ENCODE assay signal across 12 cellular contexts in genomic region chr12:2335517-2335916, GRCh38.
A peak's percentile ranks its signal among the peaks of the same experiment; 100 is the strongest.
DNase-seq lines count a peak whose midpoint lies in the region; ATAC-seq and TF ChIP-seq lines count a peak whose summit lies in the region.
"Had no signal": no experiment of that assay in that cellular context is flagged by ENCODE, and none has a peak within 500 bp of the region (broad histone marks: within the 10 kb centered on the region; RNA-seq: fewer than 3 reads in every experiment).

No MANE protein-coding gene starts in this region.

- no peak overlapping the region; a peak in 1 of 22 replicates for H3K27ac ChIP-seq in BLaER1 treated with 17β-estradiol and CSF1 and Interleukin-3, amounts not matched to agents 10 nM and 100 nM
- H3K27ac ChIP-seq in RWPE2 (ENCODE audit: poor library complexity, severe bottlenecking), result peak overlapping the region; percentile 69
- peak overlapping the region; percentile 97 for H3K27ac ChIP-seq in psoas muscle
- no peak overlapping the region for H3K27ac ChIP-seq in naive thymus-derived CD4-positive, alpha-beta T cell (ENCODE audit: low read depth, low read length)
- H3K27ac ChIP-seq: brain microvascular endothelial cell, right lobe of liver had no signal

- H3K4me3 ChIP-seq in BLaER1 treated with 17β-estradiol and CSF1 and Interleukin-3, amounts not matched to agents 10 nM and 100 nM, result no peak overlapping the region
- H3K4me3 ChIP-seq in RWPE2 (ENCODE audit: severe bottlenecking) (no peak overlapping the region), foreskin fibroblast (ENCODE audit: low read depth in 1 of 2, low read length in 2 of 2) (no peak overlapping the region), psoas muscle (no peak overlapping the region)
- no peak overlapping the region for H3K4me3 ChIP-seq in naive thymus-derived CD4-positive, alpha-beta T cell (ENCODE audit: low read length)
- H3K4me3 ChIP-seq: right lobe of liver had no signal

- H3K4me1 Mint-ChIP-seq in naive thymus-derived CD4-positive, alpha-beta T cell, result peaks cover 0 to 3% (median 0%) of the 10 kb centered on the region in 7 donors
- H3K4me1 Mint-ChIP-seq: activated T-helper 17 cell treated with anti-CD3 and anti-CD28 coated beads, Interleukin-2, amount 50 U/mL, for 72 hours had no signal

- H3K36me3 Mint-ChIP-seq in naive thymus-derived CD4-positive, alpha-beta T cell, result no peaks in the 10 kb centered on the region

- H3K36me3 ChIP-seq in BLaER1 treated with 17β-estradiol and CSF1 and Interleukin-3, amounts not matched to agents 10 nM and 100 nM, result no peaks in the 10 kb centered on the region
- H3K36me3 ChIP-seq in RWPE2 (ENCODE audit: low read depth) (no peaks in the 10 kb centered on the region), psoas muscle (ENCODE audit: insufficient read depth in 1 of 2, low read depth in 1 of 2) (no peaks in the 10 kb centered on the region)
- H3K36me3 ChIP-seq in naive thymus-derived CD4-positive, alpha-beta T cell (ENCODE audit: control insufficient read depth in 2 of 3, insufficient read depth in 3 of 3, low read length in 3 of 3), result no peaks in the 10 kb centered on the region
- H3K36me3 ChIP-seq: brain microvascular endothelial cell, right lobe of liver had no signal

- CTCF ChIA-PET in naive thymus-derived CD4-positive, alpha-beta T cell (lab: Charles Lee), result no interaction called here

- peaks cover 0 to 1% (median 0%) of the 10 kb centered on the region in 11 donors for H3K9me3 Mint-ChIP-seq in naive thymus-derived CD4-positive, alpha-beta T cell
- H3K9me3 Mint-ChIP-seq: activated T-helper 17 cell treated with anti-CD3 and anti-CD28 coated beads, Interleukin-2, amount 50 U/mL, for 72 hours had no signal

- no peaks in the 10 kb centered on the region for H4K20me1 ChIP-seq in BLaER1 treated with 17β-estradiol and CSF1 and Interleukin-3, amounts not matched to agents 10 nM and 100 nM

- H3K27ac Mint-ChIP-seq in naive thymus-derived CD4-positive, alpha-beta T cell, result no peak overlapping the region
- H3K27ac Mint-ChIP-seq: activated T-helper 17 cell treated with anti-CD3 and anti-CD28 coated beads, Interleukin-2, amount 50 U/mL, for 72 hours had no signal

- 69 to 83% (median 73%) methylated on average over 3 of the region's 3 CpGs for WGBS in psoas muscle, 3 donors

- POLR2A ChIA-PET in naive thymus-derived CD4-positive, alpha-beta T cell (lab: Charles Lee), result no interaction called here

- no peak for TF ChIP-seq CTCF in RWPE2 (IDR thresholded peaks at IDR 0.05; ENCODE audit: poor library complexity, severe bottlenecking)
- no peak for TF ChIP-seq CTCF in foreskin fibroblast (IDR thresholded peaks at IDR 0.05; ENCODE audit: low read depth, low read length)
- no peak for TF ChIP-seq CTCF in psoas muscle (IDR thresholded peaks at IDR 0.05)
- no peak for TF ChIP-seq CTCF in GM20000 (IDR thresholded peaks at IDR 0.05; ENCODE audit: extremely low read depth, missing control alignments)

- peak; percentile 23 for DNase-seq in RWPE2 (ENCODE audit: low spot score)
- DNase-seq in foreskin fibroblast, result peak; percentile 67 to 84
- no peak for DNase-seq in psoas muscle
- no peak for DNase-seq in retina
- DNase-seq in naive thymus-derived CD4-positive, alpha-beta T cell, result no peak
- DNase-seq in GM20000 (ENCODE audit: low spot score), result no peak
- no peak for DNase-seq in stimulated activated CD4-positive, alpha-beta T cell treated with anti-CD3 and anti-CD28 coated beads, Interleukin-1b, Interleukin-23, amount 100 ng/mL, for 48 hours
- DNase-seq: brain microvascular endothelial cell, NCI-H2171, right lobe of liver had no signal

- peaks cover 0 to 15% (median 6%) of the 10 kb centered on the region in 5 donors for H3K27me3 Mint-ChIP-seq in naive thymus-derived CD4-positive, alpha-beta T cell

- peak overlapping the region; percentile 57 to 84 (median 63) for H3K4me2 ChIP-seq in BLaER1 treated with 17β-estradiol and CSF1 and Interleukin-3, amounts not matched to agents 10 nM and 100 nM

- ATAC-seq in RWPE2 (ENCODE audit: low read depth) (no peak), psoas muscle (peak in 1 of 4 donors; percentile 15)
- ATAC-seq in naive thymus-derived CD4-positive, alpha-beta T cell, result no peak

- H3K4me1 ChIP-seq in BLaER1 treated with 17β-estradiol and CSF1 and Interleukin-3, amounts not matched to agents 10 nM and 100 nM, result peaks cover 32 to 44% (median 40%) of the 10 kb centered on the region in 10 experiments
- H3K4me1 ChIP-seq in RWPE2 (ENCODE audit: insufficient read depth, poor library complexity, severe bottlenecking), result peaks cover 38% of the 10 kb centered on the region
- H3K4me1 ChIP-seq in psoas muscle, result peaks cover 50% of the 10 kb centered on the region
- no peaks in the 10 kb centered on the region for H3K4me1 ChIP-seq in naive thymus-derived CD4-positive, alpha-beta T cell (ENCODE audit: control insufficient read depth in 2 of 2, insufficient read depth in 2 of 2, low read length in 2 of 2)
- H3K4me1 ChIP-seq: right lobe of liver had no signal

- H3K9me3 ChIP-seq in BLaER1 treated with 17β-estradiol and CSF1 and Interleukin-3, amounts not matched to agents 10 nM and 100 nM (replicated peaks in 1 of 11), result 0 out of 22 replicates have a peak, but pooled peaks cover 0 to 8% (median 0%) of the 10 kb centered on the region in 11 experiments
- H3K9me3 ChIP-seq in RWPE2 (ENCODE audit: severe bottlenecking) (no peaks in the 10 kb centered on the region), psoas muscle (no peaks in the 10 kb centered on the region)
- H3K9me3 ChIP-seq in naive thymus-derived CD4-positive, alpha-beta T cell (ENCODE audit: control insufficient read depth in 2 of 3, low read length in 3 of 3), result no peaks in the 10 kb centered on the region
- H3K9me3 ChIP-seq: right lobe of liver had no signal

- no peak overlapping the region for H3K4me3 Mint-ChIP-seq in naive thymus-derived CD4-positive, alpha-beta T cell
- H3K4me3 Mint-ChIP-seq: activated T-helper 17 cell treated with anti-CD3 and anti-CD28 coated beads, Interleukin-2, amount 50 U/mL, for 72 hours had no signal

- H3K27me3 ChIP-seq in BLaER1 treated with 17β-estradiol and CSF1 and Interleukin-3, amounts not matched to agents 10 nM and 100 nM, result no peaks in the 10 kb centered on the region
- H3K27me3 ChIP-seq in RWPE2 (ENCODE audit: insufficient read depth, poor library complexity, severe bottlenecking), result no peaks in the 10 kb centered on the region
- no peaks in the 10 kb centered on the region for H3K27me3 ChIP-seq in psoas muscle (ENCODE audit: insufficient read depth in 3 of 3, low read length in 2 of 3)
- no peaks in the 10 kb centered on the region for H3K27me3 ChIP-seq in naive thymus-derived CD4-positive, alpha-beta T cell (ENCODE audit: control insufficient read depth in 2 of 2, insufficient read depth in 2 of 2, low read length in 2 of 2)
- H3K27me3 ChIP-seq: brain microvascular endothelial cell, right lobe of liver had no signal

- no peak overlapping the region for H3K9ac ChIP-seq in BLaER1 treated with 17β-estradiol and CSF1 and Interleukin-3, amounts not matched to agents 10 nM and 100 nM

- intact Hi-C loops in psoas muscle (cut with DNase I), result no loop called here
- intact Hi-C loops in naive thymus-derived CD4-positive, alpha-beta T cell (cut with micrococcal nuclease), result no loop called here

Comparison
In these comparisons a context has a peak if more than half of its experiments do, and no peak if none do; other contexts are left out.
1. H3K27ac ChIP-seq: peak in RWPE2 (single experiment) and psoas muscle (single experiment); none in BLaER1 treated with 17β-estradiol and CSF1 and Interleukin-3, amounts not matched to agents 10 nM and 100 nM (0 of 11) and naive thymus-derived CD4-positive, alpha-beta T cell (single experiment).
2. DNase-seq: peak in RWPE2 (single experiment) and foreskin fibroblast (2 of 2); none in psoas muscle (0 of 2), retina (single experiment), naive thymus-derived CD4-positive, alpha-beta T cell (0 of 9), GM20000 (single experiment) and stimulated activated CD4-positive, alpha-beta T cell treated with anti-CD3 and anti-CD28 coated beads, Interleukin-1b, Interleukin-23, amount 100 ng/mL, for 48 hours (single experiment).